In genomic region chr12:7142057-7142644, GRCh38 we compare ENCODE assay signal across 8 cellular contexts. TPM values are rescaled to one million over a fixed set of nuclear protein-coding genes. Genes with fewer than 3 reads are reported as not detected.
A peak's percentile ranks its signal among the peaks of the same experiment; 100 is the strongest.
DNase-seq lines count a peak whose midpoint lies in the region; ATAC-seq and TF ChIP-seq lines count a peak whose summit lies in the region.

No MANE protein-coding gene starts in this region.

- H3K79me2 ChIP-seq in OCI-LY3 (ENCODE audit: low read length): no peaks in the 10 kb centered on the region
- H3K79me2 ChIP-seq in trophoblast cell (ENCODE audit: control insufficient read depth, insufficient read depth, low read length, poor library complexity): no peaks in the 10 kb centered on the region

- H3K27me3 ChIP-seq in BE2C (no peaks in the 10 kb centered on the region), H7 (ENCODE audit: control insufficient read depth, insufficient read depth, low read length) (no peaks in the 10 kb centered on the region), OCI-LY3 (ENCODE audit: low read depth, low read length) (no peaks in the 10 kb centered on the region), trophoblast cell (ENCODE audit: insufficient read depth, low read length) (no peaks in the 10 kb centered on the region)

- no peak overlapping the region for H3K27ac ChIP-seq in OCI-LY3 (ENCODE audit: low read length)
- H3K27ac ChIP-seq in trophoblast cell (ENCODE audit: low read depth, low read length): no peak overlapping the region

- WGBS in trophoblast cell (ENCODE audit: extremely low coverage, insufficient coverage, insufficient read length): no CpG with 5 or more reads among the region's 5 CpGs

- H3K36me3 ChIP-seq in BE2C: no peaks in the 10 kb centered on the region
- H3K36me3 ChIP-seq in H7 (replicated peaks; ENCODE audit: control insufficient read depth, insufficient read depth, low read length): peaks cover 7% of the 10 kb centered on the region
- H3K36me3 ChIP-seq in OCI-LY3 (replicated peaks; ENCODE audit: low read depth, low read length): no peaks in the 10 kb centered on the region
- H3K36me3 ChIP-seq in trophoblast cell (ENCODE audit: control insufficient read depth in 1 of 2, insufficient read depth in 2 of 2, low read length in 2 of 2): peaks cover 7 to 19% of the 10 kb centered on the region in 2 experiments

- H3K4me2 ChIP-seq in OCI-LY3 (ENCODE audit: low read length) (no peak overlapping the region), trophoblast cell (ENCODE audit: low read length) (no peak overlapping the region)

- H3K9ac ChIP-seq in OCI-LY3 (ENCODE audit: low read length) (no peak overlapping the region), trophoblast cell (ENCODE audit: low read length) (no peak overlapping the region)

- no peak overlapping the region for H4K91ac ChIP-seq in trophoblast cell (ENCODE audit: low read depth, low read length)

- no peaks in the 10 kb centered on the region for H3K9me3 ChIP-seq in BE2C
- no peaks in the 10 kb centered on the region for H3K9me3 ChIP-seq in OCI-LY3 (ENCODE audit: insufficient read depth, low read length)
- H3K9me3 ChIP-seq in trophoblast cell (ENCODE audit: insufficient read depth, low read depth, low read length): no peaks in the 10 kb centered on the region

- H3K4me3 ChIP-seq in BE2C (ENCODE audit: low read depth, low read length) (no peak overlapping the region), H7 (ENCODE audit: insufficient read depth, low read depth, low read length) (no peak overlapping the region), OCI-LY3 (ENCODE audit: low read length) (no peak overlapping the region), fibroblast of villous mesenchyme (ENCODE audit: low read depth, low read length) (no peak overlapping the region), trophoblast cell (ENCODE audit: low read depth, low read length) (no peak overlapping the region)

- H2BK5ac ChIP-seq in trophoblast cell (ENCODE audit: low read depth, low read length, poor library complexity): no peak overlapping the region

- H3K4me1 ChIP-seq in BE2C: peaks cover 5% of the 10 kb centered on the region
- H3K4me1 ChIP-seq in OCI-LY3 (ENCODE audit: low read length): no peaks in the 10 kb centered on the region
- H3K4me1 ChIP-seq in trophoblast cell (ENCODE audit: control insufficient read depth in 1 of 2, insufficient read depth in 2 of 2, low read length in 2 of 2): peaks cover 0 to 2% of the 10 kb centered on the region in 2 experiments

- H4K12ac ChIP-seq in trophoblast cell (ENCODE audit: low read depth, low read length): no peak overlapping the region

- no peak overlapping the region for H3K23ac ChIP-seq in trophoblast cell (ENCODE audit: low read length)

- ATAC-seq in HG02678 (IDR thresholded peaks at IDR 0.05; ENCODE audit: unreplicated experiment) (no peak), GM21515 (IDR thresholded peaks at IDR 0.05; ENCODE audit: unreplicated experiment) (no peak)

- H2BK12ac ChIP-seq in trophoblast cell (ENCODE audit: low read length): no peak overlapping the region

- H4K8ac ChIP-seq in trophoblast cell (ENCODE audit: low read depth, low read length): no peak overlapping the region

- no peak overlapping the region for H3K4ac ChIP-seq in trophoblast cell (ENCODE audit: low read depth, low read length)

- TF ChIP-seq CTCF in BE2C (IDR thresholded peaks at IDR 0.05; ENCODE audit: low read depth, low read length) (peak; percentile 95), OCI-LY3 (IDR thresholded peaks at IDR 0.05; ENCODE audit: low read depth, low read length) (peak; percentile 75), fibroblast of villous mesenchyme (IDR thresholded peaks at IDR 0.05; ENCODE audit: insufficient read depth, low read depth, low read length) (peak; percentile 86)

- no peak overlapping the region for H2BK120ac ChIP-seq in trophoblast cell (ENCODE audit: insufficient read depth, low read length, poor library complexity)

- no peak overlapping the region for H2AK5ac ChIP-seq in trophoblast cell (ENCODE audit: low read length)

- H3K79me1 ChIP-seq in trophoblast cell (ENCODE audit: low read length): no peaks in the 10 kb centered on the region

- H3K18ac ChIP-seq in trophoblast cell (ENCODE audit: low read length): no peak overlapping the region

- H4K20me1 ChIP-seq in OCI-LY3 (ENCODE audit: insufficient read depth, low read length): no peaks in the 10 kb centered on the region

- H3K14ac ChIP-seq in trophoblast cell (ENCODE audit: low read length): no peak overlapping the region

- DNase-seq in BE2C (peak; percentile 80), H7 (peak; percentile 89), fibroblast of villous mesenchyme (ENCODE audit: low read depth) (peak; percentile 57), trophoblast cell (peak; percentile 46 to 73)
- DNase-seq in activated T-cell treated with anti-CD3 and anti-CD28 coated beads, Interleukin-2, amount 50 U/mL, for 1 hour: peak; percentile 61

- H2AFZ ChIP-seq in OCI-LY3 (ENCODE audit: low read depth, low read length) (no peak overlapping the region), trophoblast cell (ENCODE audit: insufficient read depth, low read length, poor library complexity) (no peak overlapping the region)

RNA-seq across cellular contexts. Expression of gene CLSTN3, which starts 12.0 kb away (rescaled TPM):
- 49.9 TPM for polyA plus RNA-seq in BE2C (2012; ENCODE audit: insufficient read depth, insufficient read length, low read depth)
- total RNA-seq in H7 (2014; rRNA removed; shearing (Covaris generic)): 11.0 and 20.3 TPM in 2 replicates
- 11.3 and 19.0 TPM in 2 replicates for total RNA-seq in fibroblast of villous mesenchyme
- polyA plus RNA-seq in trophoblast cell (2013): 28.4 and 33.1 TPM in 2 replicates

RNA-seq across cellular contexts. Expression of gene RBP5, which starts 13.5 kb away (rescaled TPM):
- 2.3 TPM for polyA plus RNA-seq in BE2C (2012; ENCODE audit: insufficient read depth, insufficient read length, low read depth)
- 1.9 and 2.6 TPM in 2 replicates for total RNA-seq in H7 (2014; rRNA removed; shearing (Covaris generic))
- total RNA-seq in fibroblast of villous mesenchyme: not detected in 2 replicates
- polyA plus RNA-seq in trophoblast cell (2013): 0.15 and 0.23 TPM in 2 replicates

RNA-seq across cellular contexts. Expression of gene C1RL, which starts 33.1 kb away (rescaled TPM):
- 0.80 TPM for polyA plus RNA-seq in BE2C (2012; ENCODE audit: insufficient read depth, insufficient read length, low read depth)
- total RNA-seq in H7 (2014; rRNA removed; shearing (Covaris generic)): 16.3 and 18.2 TPM in 2 replicates
- total RNA-seq in fibroblast of villous mesenchyme: 30.2 and 34.5 TPM in 2 replicates
- 16.4 and 17.3 TPM in 2 replicates for polyA plus RNA-seq in trophoblast cell (2013)

RNA-seq across cellular contexts. Expression of gene PEX5, which starts 47.3 kb away (rescaled TPM):
- 80.6 TPM for polyA plus RNA-seq in BE2C (2012; ENCODE audit: insufficient read depth, insufficient read length, low read depth)
- total RNA-seq in H7 (2014; rRNA removed; shearing (Covaris generic)): 26.4 and 45.9 TPM in 2 replicates
- 25.9 and 30.3 TPM in 2 replicates for total RNA-seq in fibroblast of villous mesenchyme
- polyA plus RNA-seq in trophoblast cell (2013): 7.2 and 7.9 TPM in 2 replicates

RNA-seq across cellular contexts. Expression of gene C1R, which starts 49.9 kb away (rescaled TPM):
- 1.2 TPM for polyA plus RNA-seq in BE2C (2012; ENCODE audit: insufficient read depth, insufficient read length, low read depth)
- 1.1 and 8.2 TPM in 2 replicates for total RNA-seq in H7 (2014; rRNA removed; shearing (Covaris generic))
- total RNA-seq in fibroblast of villous mesenchyme: 83.4 and 84.2 TPM in 2 replicates
- polyA plus RNA-seq in trophoblast cell (2013): 0.49 and 0.57 TPM in 2 replicates
